8 cellular contexts compared by ENCODE assay signal in genomic region chr6:57317060-57317943, GRCh38. TPM values are rescaled to one million over a fixed set of nuclear protein-coding genes. Genes with fewer than 3 reads are reported as not detected.
DNase-seq lines count a peak whose midpoint lies in the region; ATAC-seq, FAIRE-seq and TF ChIP-seq lines count a peak whose summit lies in the region.

Gene PRIM2, plus strand, starts transcription at chr6:57317630. Its CDS starts 816 bp downstream, at chr6:57318446.

- FAIRE-seq in HepG2 (lab: Jason Lieb, UNC), result peak; percentile 95

- CTCF ChIA-PET in HepG2 (lab: Yijun Ruan, JAX; ENCODE audit: low intra/inter-chr PET ratio, low total read pairs), result interaction anchor here (1.1 to 3.8 kb wide), 5 partner anchors 50 to 414 kb away, joined by 4 to 39 read pairs (median 6); partner anchors contain the start of gene BEND6

- TF ChIP-seq EP300 in HepG2 (IDR thresholded peaks at IDR 0.05; ENCODE audit: low read depth in 2 of 2, low read length in 2 of 2), result no peak
- TF ChIP-seq EP300 in HepG2 (CRISPR knock-in tag; IDR thresholded peaks at IDR 0.05; ENCODE audit: borderline replicate concordance), result no peak

- H3K79me2 ChIP-seq in HepG2 (ENCODE audit: insufficient read depth, low read length), result peaks cover 15% of the 10 kb centered on the region

- peak within 1 kb of the TSS; percentile 95 for H3K4me2 ChIP-seq in HepG2 (ENCODE audit: low read depth, low read length)

- POLR2A ChIA-PET in HepG2 (lab: Yijun Ruan, JAX), result no interaction called here

- TF ChIP-seq RAD21 in HepG2 (CRISPR knock-in tag; IDR thresholded peaks at IDR 0.05), result 0 out of 2 replicates have a peak, but pooled peaks have one; percentile 2

- BruUV-seq in HepG2 (replicated peaks; lab: Mats Ljungman, UMichigan), result no TSS peak

- peak; percentile 78 to 93; a peak in 3 of 4 replicates for TF ChIP-seq POLR2A in HepG2 (IDR thresholded peaks at IDR 0.05; ENCODE audit: insufficient read depth in 1 of 2, low read depth in 2 of 2, low read length in 2 of 2)

- H3K4me3 ChIP-seq in dorsolateral prefrontal cortex (peak within 1 kb of the TSS; percentile 40 to 98 (median 71)), HepG2 (replicated peaks in 1 of 3; ENCODE audit: insufficient read depth in 1 of 3, low read depth in 2 of 3, low read length in 3 of 3) (peak within 1 kb of the TSS; percentile 64 to 76 (median 76))

- H3K36me3 ChIP-seq in HepG2 (replicated peaks in 1 of 2; ENCODE audit: control insufficient read depth in 1 of 2, insufficient read depth in 2 of 2, low read length in 2 of 2), result peaks cover 3 to 31% of the 10 kb centered on the region in 2 experiments

- H3K4me1 ChIP-seq in HepG2 (ENCODE audit: insufficient read depth, low read length), result peaks cover 46% of the 10 kb centered on the region

- peak within 1 kb of the TSS; percentile 76 for H3K9ac ChIP-seq in HepG2 (ENCODE audit: insufficient read depth, low read depth, low read length)

- H3K27ac ChIP-seq in C4-2B, result peak within 1 kb of the TSS; percentile 75
- H3K27ac ChIP-seq in dorsolateral prefrontal cortex, result peak within 1 kb of the TSS in 56 of 59 donors; percentile 39 to 92 (median 77)
- H3K27ac ChIP-seq in HepG2 (ENCODE audit: extremely low read length, insufficient read depth, low read length), result peak within 1 kb of the TSS; percentile 45

- DNase-seq in NCI-H748 (lab: John Stamatoyannopoulos, UW; ENCODE audit: unreplicated experiment), result peak; percentile 92
- peak; percentile 70 to 76 for DNase-seq in activated CD4-positive, alpha-beta T cell treated with anti-CD3 and anti-CD28 coated beads, Interleukin-2, amount 50 U/mL, for 4 hours
- DNase-seq in dorsolateral prefrontal cortex, result peak; percentile 67 to 91 (median 88)
- peak; percentile 89 for DNase-seq in HepG2 (ENCODE audit: low spot score)
- peak; percentile 73 to 74 for DNase-seq in stimulated activated CD4-positive, alpha-beta T cell treated with anti-CD3 and anti-CD28 coated beads, Interleukin-2, amount 100 ng/mL, for 48 hours

- intact Hi-C loops in dorsolateral prefrontal cortex (cut with DNase I), result loop anchor here (2.0 to 10.0 kb wide), 8 partner anchors 143 to 683 kb away; partner anchors contain the start of genes BAG2 (in 2 of the 2), BEND6 (in 2 of the 2) and KIAA1586 (in 1 of the 2)
- intact Hi-C loops in HepG2 (cut with micrococcal nuclease; ENCODE audit: unreplicated experiment), result loop anchor here (2.0 to 10.0 kb wide), 4 partner anchors 95 to 293 kb away; partner anchors contain the start of genes BAG2, RAB23 and ZNF451

- H4K20me1 ChIP-seq in HepG2 (ENCODE audit: insufficient read depth, low read length), result no peaks in the 10 kb centered on the region

- in situ Hi-C loops in HepG2 (cut with HindIII; ENCODE audit: extremely low pct_ligation_motif_present, low pct_unique_long_range_greater_than_20kb), result loop anchor here (5.0 to 25.0 kb wide), 4 partner anchors 53 to 410 kb away; partner anchors contain the start of gene KIAA1586

- H3K27me3 ChIP-seq in dorsolateral prefrontal cortex, result no peaks in the 10 kb centered on the region
- no peaks in the 10 kb centered on the region; a peak in 1 of 5 replicates for H3K27me3 ChIP-seq in HepG2 (ENCODE audit: control insufficient read depth in 1 of 2, insufficient read depth in 2 of 2, low read length in 2 of 2)

- peak; percentile 1; the same call in 1 of the 2 replicates for TF ChIP-seq CTCF in C4-2B (conservative IDR thresholded peaks at IDR 0.05)
- TF ChIP-seq CTCF in dorsolateral prefrontal cortex (IDR thresholded peaks at IDR 0.05 in 54 of 56, conservative IDR thresholded peaks at IDR 0.05 in 2 of 56; ENCODE audit: low read depth in 1 of 56, partially characterized antibody in 56 of 56), result peak in 33 of 56 donors; percentile 11 to 58 (median 30)
- no peak for TF ChIP-seq CTCF in HepG2 (CRISPR knock-in tag; IDR thresholded peaks at IDR 0.05)

- ATAC-seq in GM19372 (IDR thresholded peaks at IDR 0.05; ENCODE audit: low read depth, unreplicated experiment) (peak; percentile 79), HG03521 (IDR thresholded peaks at IDR 0.05; ENCODE audit: unreplicated experiment) (peak; percentile 87), HepG2 (peak; percentile 99)

- WGBS in HepG2 (ENCODE audit: low lambda C conversion rate), result under 1% methylated on average over 27 of the region's 27 CpGs

- no peaks in the 10 kb centered on the region for H3K9me3 ChIP-seq in HepG2 (ENCODE audit: low read length)

- H2AFZ ChIP-seq in HepG2 (ENCODE audit: low read length), result peak within 1 kb of the TSS; percentile 93

TF ChIP-seq in HepG2, 621 proteins besides CTCF, POLR2A, EP300 and RAD21 (continues in another document):
- peak; percentile 68; the same call in 1 of the 2 replicates for TF ChIP-seq ZNF34 (CRISPR knock-in tag; IDR thresholded peaks at IDR 0.05; ENCODE audit: borderline replicate concordance)
- peak; percentile 81; the same call in 1 of the 2 replicates for TF ChIP-seq BORCS8-MEF2B (CRISPR knock-in tag; IDR thresholded peaks at IDR 0.05)
- peak; percentile 83 for TF ChIP-seq KDM5A (IDR thresholded peaks at IDR 0.05; ENCODE audit: borderline replicate concordance, low read length)
- no peak for TF ChIP-seq ZBTB44 (CRISPR knock-in tag; IDR thresholded peaks at IDR 0.05)
- 0 out of 2 replicates have a peak, but pooled peaks have one; percentile 13 for TF ChIP-seq MXD3 (CRISPR knock-in tag; IDR thresholded peaks at IDR 0.05)
- no peak; the same call in 1 of the 2 replicates for TF ChIP-seq ZNF136 (CRISPR knock-in tag; IDR thresholded peaks at IDR 0.05; ENCODE audit: low read depth)
- TF ChIP-seq ZNF496 (CRISPR knock-in tag; IDR thresholded peaks at IDR 0.05; ENCODE audit: insufficient replicate concordance), result no peak
- TF ChIP-seq E2F2 (CRISPR knock-in tag; IDR thresholded peaks at IDR 0.05; ENCODE audit: borderline replicate concordance), result 0 out of 2 replicates have a peak, but pooled peaks have one; percentile 70
- TF ChIP-seq ZNF292 (CRISPR knock-in tag; IDR thresholded peaks at IDR 0.05; ENCODE audit: borderline replicate concordance, low read depth), result no peak
- TF ChIP-seq CBX2 (IDR thresholded peaks at IDR 0.05; ENCODE audit: low read depth, low read length), result no peak
- no peak for TF ChIP-seq CBX2 (CRISPR knock-in tag; IDR thresholded peaks at IDR 0.05; ENCODE audit: low read depth)
- 0 out of 2 replicates have a peak, but pooled peaks have one; percentile 30 for TF ChIP-seq ZNF567 (CRISPR knock-in tag; IDR thresholded peaks at IDR 0.05; ENCODE audit: borderline replicate concordance)

RNA-seq across cellular contexts. Expression of gene PRIM2, which starts in this region (rescaled TPM):
- 10 to 100 TPM in 6 of 120 experiments, 1 to 10 TPM in 114; 3.3 to 12.4 (median 6.3) TPM for total RNA-seq in dorsolateral prefrontal cortex
- 52.7 and 70.0 TPM in 2 replicates for total RNA-seq in HepG2 (2016; rRNA removed; fragmentation: Illumina TruSeq; extraction: Trizol)
- 21.1 and 24.9 TPM in 2 replicates for total RNA-seq in HepG2 (2016; cell fraction: cytosol; rRNA removed; fragmentation: Illumina TruSeq; extraction: Trizol; ENCODE audit: low read depth)
- total RNA-seq in HepG2 (2016; cell fraction: insoluble cytoplasmic fraction; rRNA removed; fragmentation: Illumina TruSeq; extraction: Trizol), result 53.8 and 69.9 TPM in 2 replicates
- 21.4 and 27.4 TPM in 2 replicates for total RNA-seq in HepG2 (2016; cell fraction: membrane; rRNA removed; fragmentation: Illumina TruSeq; extraction: Trizol)
- 63.1 and 70.3 TPM in 2 replicates for total RNA-seq in HepG2 (2016; cell fraction: nucleus; rRNA removed; fragmentation: Illumina TruSeq; extraction: Trizol)
- polyA plus RNA-seq in HepG2 (2011; rRNA removed), result 4.9 and 8.0 TPM in 2 replicates
- polyA plus RNA-seq in HepG2 (2011; cell fraction: cytosol; rRNA removed), result 4.5 and 5.6 TPM in 2 replicates
- polyA plus RNA-seq in HepG2 (2011; cell fraction: nucleus; rRNA removed), result 2.9 and 4.4 TPM in 2 replicates
- polyA plus RNA-seq in HepG2 (2012), result 6.9 and 12.3 TPM in 2 replicates
- 3.8 and 4.0 TPM in 2 replicates for polyA plus RNA-seq in HepG2 (2016; cell fraction: cytosol; fragmentation: Illumina TruSeq; extraction: Trizol; ENCODE audit: low read depth)
- 39.7 and 42.9 TPM in 2 replicates for polyA plus RNA-seq in HepG2 (2016; cell fraction: insoluble cytoplasmic fraction; fragmentation: Illumina TruSeq; extraction: Trizol; ENCODE audit: low read depth)
- polyA plus RNA-seq in HepG2 (2016; cell fraction: membrane; fragmentation: Illumina TruSeq; extraction: Trizol; ENCODE audit: low read depth), result 5.8 and 6.9 TPM in 2 replicates
- 15.2 and 17.9 TPM in 2 replicates for polyA plus RNA-seq in HepG2 (2016; cell fraction: nucleus; fragmentation: Illumina TruSeq; extraction: Trizol; ENCODE audit: insufficient read depth, low read depth)
- 14.8 and 39.2 TPM in 2 replicates for polyA minus RNA-seq in HepG2 (2011; rRNA and poly(A)+ RNA removed; ENCODE audit: low replicate concordance)
- 8.8 and 11.7 TPM in 2 replicates for polyA minus RNA-seq in HepG2 (2011; cell fraction: cytosol; rRNA and poly(A)+ RNA removed)
- 54.1 and 58.5 TPM in 2 replicates for polyA minus RNA-seq in HepG2 (2011; cell fraction: nucleus; rRNA and poly(A)+ RNA removed)

Comparison
In these comparisons a context has a peak if more than half of its experiments do, and no peak if none do; other contexts are left out.
1. Peak in every context shown above with its lines: DNase-seq, ATAC-seq, H3K4me3 ChIP-seq and H3K27ac ChIP-seq.